ENCODE assay signal across 14 cellular contexts in genomic region chr10:90222372-90222771, GRCh38.
DNase-seq lines count a peak whose midpoint lies in the region; ATAC-seq and TF ChIP-seq lines count a peak whose summit lies in the region.
"Had no signal": no experiment of that assay in that cellular context is flagged by ENCODE, and none has a peak within 500 bp of the region (broad histone marks: within the 10 kb centered on the region; RNA-seq: fewer than 3 reads in every experiment).

No MANE protein-coding gene starts in this region.

- peak; percentile 40 for DNase-seq in HPDE6-E6E7 (ENCODE audit: extremely low spot score)
- peak; percentile 96 for DNase-seq in amniotic epithelial cell (ENCODE audit: low read depth)
- peak; percentile 69 to 85 for DNase-seq in foreskin keratinocyte
- peak; percentile 44 for DNase-seq in stromal cell of bone marrow (ENCODE audit: low read depth)
- no peak for DNase-seq in OCI-LY7 (ENCODE audit: low spot score)
- no peak for DNase-seq in omental fat pad (ENCODE audit: low spot score)
- DNase-seq: activated CD4-positive, alpha-beta T cell treated with anti-CD3 and anti-CD28 coated beads, Interleukin-2, amount 50 U/mL, for 1 hour; activated gamma-delta T cell treated with Interleukin-2 at 50 U/mL for 16 hours; H7; NCI-H187; posterior cingulate gyrus; stimulated activated CD4-positive, alpha-beta T cell treated with anti-CD3 and anti-CD28 coated beads, Interleukin-4, amount 100 ng/mL, for 4 hours had no signal

- H3K9me3 ChIP-seq in OCI-LY7 (ENCODE audit: low read length), result no peaks in the 10 kb centered on the region

- TF ChIP-seq CTCF in foreskin keratinocyte (conservative IDR thresholded peaks at IDR 0.05) (no peak), OCI-LY7 (conservative IDR thresholded peaks at IDR 0.05; ENCODE audit: low read length) (no peak), omental fat pad (IDR thresholded peaks at IDR 0.05) (no peak)

- ATAC-seq in foreskin keratinocyte (peak; percentile 76), omental fat pad (ENCODE audit: low FRiP score) (no peak), GM18867 (IDR thresholded peaks at IDR 0.05; ENCODE audit: unreplicated experiment) (no peak)

- peak overlapping the region; percentile 3 for H3K27ac ChIP-seq in foreskin keratinocyte
- no peak overlapping the region for H3K27ac ChIP-seq in OCI-LY7 (ENCODE audit: low read depth, low read length, poor library complexity, severe bottlenecking)

- H3K9me2 ChIP-seq in OCI-LY7 (ENCODE audit: insufficient read depth, low read length), result no peaks in the 10 kb centered on the region

- H2AFZ ChIP-seq in OCI-LY7 (ENCODE audit: low read length), result no peak overlapping the region

- H4K20me1 ChIP-seq in OCI-LY7 (ENCODE audit: insufficient read depth, low read length), result no peaks in the 10 kb centered on the region

- H3K4me1 ChIP-seq in foreskin keratinocyte, result peaks cover 21% of the 10 kb centered on the region
- H3K4me1 ChIP-seq in OCI-LY7 (ENCODE audit: insufficient read depth, low read length, poor library complexity, severe bottlenecking), result no peaks in the 10 kb centered on the region

- H3K36me3 ChIP-seq in OCI-LY7 (ENCODE audit: insufficient read depth, low read length), result no peaks in the 10 kb centered on the region

- H3K79me2 ChIP-seq in OCI-LY7 (ENCODE audit: insufficient read depth, low read depth, low read length), result no peaks in the 10 kb centered on the region

- H3K4me2 ChIP-seq in OCI-LY7 (ENCODE audit: low read length), result no peak overlapping the region

- POLR2A ChIA-PET in OCI-LY7 (lab: Charles Lee), result interaction anchor here (0.7 kb wide), 1 partner anchor 12 kb away, joined by 3 read pairs; no protein-coding TSS in a partner anchor

- BruUV-seq in OCI-LY7 (replicated peaks; lab: Mats Ljungman, UMichigan), result no TSS peak

- CTCF ChIA-PET in OCI-LY7 (lab: Charles Lee; ENCODE audit: unreplicated experiment), result no interaction called here

- no peaks in the 10 kb centered on the region for H3K27me3 ChIP-seq in foreskin keratinocyte

- no peak overlapping the region for H3K4me3 ChIP-seq in OCI-LY7 (ENCODE audit: low read depth, low read length, poor library complexity, severe bottlenecking)
- H3K4me3 ChIP-seq: lung had no signal

- intact Hi-C loops in OCI-LY7 (cut with micrococcal nuclease; ENCODE audit: unreplicated experiment), result no loop called here

Comparison
In these comparisons a context has a peak if more than half of its experiments do, and no peak if none do; other contexts are left out.
1. DNase-seq: peak in HPDE6-E6E7 (single experiment), amniotic epithelial cell (single experiment), foreskin keratinocyte (2 of 2) and stromal cell of bone marrow (single experiment); none in OCI-LY7 (single experiment) and omental fat pad (single experiment).